ENCODE assay signal across 8 cellular contexts in the genomic region with DNA sequence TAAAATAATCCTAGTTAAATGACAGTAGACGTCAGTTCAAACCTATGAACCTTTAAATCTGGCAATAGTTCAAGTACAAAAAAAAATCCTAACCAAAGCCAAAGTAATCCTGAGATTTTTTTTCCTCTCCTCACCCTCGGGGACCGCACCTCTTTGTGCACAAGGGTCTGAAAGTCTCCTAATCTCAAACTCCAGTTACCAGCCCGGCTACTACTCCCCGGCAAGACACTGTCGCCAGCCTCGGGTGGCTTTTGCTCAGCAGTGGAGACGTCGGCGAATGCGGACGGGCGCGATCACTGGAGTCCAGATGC. TPM values are rescaled to one million over a fixed set of nuclear protein-coding genes. Genes with fewer than 3 reads are reported as not detected.
DNase-seq lines count a peak whose midpoint lies in the region; ATAC-seq and TF ChIP-seq lines count a peak whose summit lies in the region.

No MANE protein-coding gene starts in this region.

- DNase-seq in heart right ventricle, result no peak
- DNase-seq in Right ventricle myocardium superior, result no peak
- no peak for DNase-seq in WERI-Rb-1
- no peak for DNase-seq in right cardiac atrium
- DNase-seq in smooth muscle cell (lab: John Stamatoyannopoulos, UW; ENCODE audit: unreplicated experiment), result no peak
- DNase-seq in stimulated activated naive CD4-positive, alpha-beta T cell treated with Interleukin-2 at 50 U/mL for 16 hours (lab: John Stamatoyannopoulos, UW), result no peak
- DNase-seq in SKM-1 treated with dmso at 0.1 percent for 144 hours (lab: John Stamatoyannopoulos, UW; ENCODE audit: unreplicated experiment), result no peak

- 0% methylated on average over 14 of the region's 14 CpGs for WGBS in heart right ventricle, 2 donors
- WGBS in right cardiac atrium, result under 1% methylated on average over 14 of the region's 14 CpGs
- under 1% methylated on average over 14 of the region's 14 CpGs for WGBS in smooth muscle cell (ENCODE audit: low lambda C conversion rate)

- peak overlapping the region; percentile 96 for H3K4me2 ChIP-seq in smooth muscle cell

- H3K4me1 ChIP-seq in heart right ventricle (peaks cover 0 to 53% (median 45%) of the 10 kb centered on the region in 9 donors), right cardiac atrium (ENCODE audit: control insufficient read depth, insufficient read depth, low read length) (no peaks in the 10 kb centered on the region), smooth muscle cell (ENCODE audit: low read depth) (peaks cover 37% of the 10 kb centered on the region)

- no peaks in the 10 kb centered on the region for H3K27me3 ChIP-seq in heart right ventricle
- no peaks in the 10 kb centered on the region for H3K27me3 ChIP-seq in WERI-Rb-1 (ENCODE audit: insufficient read depth, low read depth, severe bottlenecking)
- no peaks in the 10 kb centered on the region for H3K27me3 ChIP-seq in right cardiac atrium (ENCODE audit: control insufficient read depth, insufficient read depth)
- H3K27me3 ChIP-seq in smooth muscle cell (ENCODE audit: low read depth), result no peaks in the 10 kb centered on the region

- H3F3A ChIP-seq in smooth muscle cell (ENCODE audit: low read depth), result peaks cover 12% of the 10 kb centered on the region

- no peak overlapping the region for H2AFZ ChIP-seq in smooth muscle cell (ENCODE audit: low read depth)

- intact Hi-C loops in heart right ventricle (cut with DNase I), result loop anchor here in 6 of 10 donors (5.0 to 10.0 kb wide), 4 partner anchors 144 to 466 kb away; a partner anchor contains a TSS
- intact Hi-C loops in Right ventricle myocardium superior (cut with DNase I), result loop anchor here (10.0 kb wide), 2 partner anchors 426 to 456 kb away; a partner anchor contains a TSS
- intact Hi-C loops in right cardiac atrium (cut with DNase I), result loop anchor here in 2 of 4 donors (10.0 kb wide), 2 partner anchors 124 to 526 kb away; a partner anchor contains a TSS

- no peak for TF ChIP-seq CTCF in heart right ventricle (IDR thresholded peaks at IDR 0.05)
- TF ChIP-seq CTCF in WERI-Rb-1 (IDR thresholded peaks at IDR 0.05; ENCODE audit: low read depth, low read length), result no peak
- no peak for TF ChIP-seq CTCF in smooth muscle cell (IDR thresholded peaks at IDR 0.05; ENCODE audit: borderline replicate concordance, insufficient read depth, poor library complexity, severe bottlenecking)

- peak overlapping the region; percentile 100 for H3K9ac ChIP-seq in smooth muscle cell (ENCODE audit: low read depth)

- H3K9me3 ChIP-seq in heart right ventricle (no peaks in the 10 kb centered on the region), WERI-Rb-1 (ENCODE audit: severe bottlenecking) (no peaks in the 10 kb centered on the region), right cardiac atrium (ENCODE audit: control insufficient read depth, low read length) (no peaks in the 10 kb centered on the region), smooth muscle cell (replicated peaks; ENCODE audit: low read depth) (no peaks in the 10 kb centered on the region)

- H3K36me3 ChIP-seq in heart right ventricle, result peaks cover 0 to 31% (median 12%) of the 10 kb centered on the region in 9 donors
- H3K36me3 ChIP-seq in WERI-Rb-1, result peaks cover 28% of the 10 kb centered on the region
- peaks cover 14% of the 10 kb centered on the region for H3K36me3 ChIP-seq in smooth muscle cell (ENCODE audit: low read depth)

- peaks cover 49% of the 10 kb centered on the region for H4K20me1 ChIP-seq in smooth muscle cell (ENCODE audit: low read depth)

- H3K79me2 ChIP-seq in smooth muscle cell (ENCODE audit: low read depth), result peaks cover 68% of the 10 kb centered on the region

- ATAC-seq in heart right ventricle (peak in 1 of 8 donors; percentile 42), Right ventricle myocardium superior (ENCODE audit: poor library complexity) (no peak), right cardiac atrium (peak in 1 of 2 donors; percentile 2), HG03025 (IDR thresholded peaks at IDR 0.05; ENCODE audit: low FRiP score, unreplicated experiment) (no peak)

- H3K27ac ChIP-seq in heart right ventricle (peak overlapping the region; percentile 91 to 99 (median 97)), WERI-Rb-1 (peak overlapping the region; percentile 89), right cardiac atrium (ENCODE audit: low read length) (peak overlapping the region; percentile 85), smooth muscle cell (ENCODE audit: low read depth) (peak overlapping the region; percentile 100)

- H3K4me3 ChIP-seq in heart right ventricle (peak overlapping the region; percentile 42 to 96 (median 78)), WERI-Rb-1 (ENCODE audit: low read depth, low read length) (peak overlapping the region; percentile 100), right cardiac atrium (ENCODE audit: low read length) (peak overlapping the region; percentile 74), smooth muscle cell (peak overlapping the region; percentile 99)

RNA-seq across cellular contexts. Expression of a gene that starts 0.4 kb away (rescaled TPM):
- 100 to 1,000 TPM in 7 of 10 donors, 10 to 100 TPM in 3; 86.3 to 163 (median 124) TPM for total RNA-seq in heart right ventricle
- polyA plus RNA-seq in heart right ventricle, result 100 to 1,000 TPM in 1 of 2 donors, 10 to 100 TPM in 1; 82.5 to 121 TPM
- total RNA-seq in Right ventricle myocardium superior, result 82.1 TPM
- total RNA-seq in right cardiac atrium, result 100 to 1,000 TPM; 107 to 156 (median 128) TPM
- polyA plus RNA-seq in right cardiac atrium, result 87.3 TPM
- total RNA-seq in smooth muscle cell, result 490 TPM in 2 replicates
- 315 and 339 TPM in 2 replicates for polyA plus RNA-seq in smooth muscle cell

RNA-seq across cellular contexts. Expression of a gene that starts 10.0 kb away (rescaled TPM):
- total RNA-seq in heart right ventricle (1 to 10 TPM; 3.5 to 9.1 (median 6.2) TPM), Right ventricle myocardium superior (5.6 TPM), right cardiac atrium (1 to 10 TPM; 3.2 to 6.3 (median 3.7) TPM), smooth muscle cell (4.4 and 7.8 TPM in 2 replicates)
- polyA plus RNA-seq in heart right ventricle (1 to 10 TPM; 1.9 to 5.4 TPM), right cardiac atrium (2.6 TPM), smooth muscle cell (1.2 and 2.2 TPM in 2 replicates)
